20 cellular contexts compared by ENCODE assay signal in genomic region chr14:55109846-55110245, GRCh38.
"Had no signal": no experiment of that assay in that cellular context is flagged by ENCODE, and none has a peak within 500 bp of the region (broad histone marks: within the 10 kb centered on the region; RNA-seq: fewer than 3 reads in every experiment).

No MANE protein-coding gene starts in this region.

- H3K27me3 ChIP-seq: hepatocyte, neutrophil, transverse colon, uterus had no signal

- H3K36me3 ChIP-seq: neutrophil, thoracic aorta, transverse colon, uterus had no signal

- H2AFZ ChIP-seq: hepatocyte had no signal

- FAIRE-seq: kidney had no signal

- H3K27ac ChIP-seq: hepatocyte, neutrophil, psoas muscle had no signal

- H3K4me2 ChIP-seq: hepatocyte had no signal

- ATAC-seq: effector memory CD8-positive, alpha-beta T cell; left cardiac atrium; left ventricle myocardium superior; naive thymus-derived CD8-positive, alpha-beta T cell; psoas muscle; sciatic nerve; stimulated activated naive B cell treated with anti-CD40 and anti-IgM and Interleukin-4, amounts not matched to agents 10 μg/mL and 1 μg/mL and 100 μg/mL, for 72 hours; stimulated activated naive CD8-positive, alpha-beta T cell treated with anti-CD3 and anti-CD28 coated beads, Interleukin-15, amount 100 ng/mL, for 72 hours had no signal

- DNase-seq: effector memory CD8-positive, alpha-beta T cell; foreskin melanocyte; head of caudate nucleus; kidney; left cardiac atrium; left ventricle myocardium superior; naive thymus-derived CD8-positive, alpha-beta T cell; psoas muscle; retina; stimulated activated CD4-positive, alpha-beta T cell treated with anti-CD3 and anti-CD28 coated beads, Interleukin-2, amount 100 ng/mL, for 24 hours; stimulated activated CD4-positive, alpha-beta T cell treated with anti-CD3 and anti-CD28 coated beads, Interleukin-4, amount 100 ng/mL, for 4 hours; stimulated activated naive B cell treated with anti-CD40 and anti-IgM and Interleukin-4, amounts not matched to agents 10 μg/mL and 1 μg/mL and 100 μg/mL, for 72 hours; stimulated activated naive CD8-positive, alpha-beta T cell treated with anti-CD3 and anti-CD28 coated beads, Interleukin-15, amount 100 ng/mL, for 72 hours; transverse colon; uterus had no signal

- H3K9me3 ChIP-seq: neutrophil, psoas muscle, thoracic aorta, transverse colon, uterus had no signal

- H3K79me2 ChIP-seq: hepatocyte had no signal

- H3K4me3 ChIP-seq: hepatocyte, lung, psoas muscle, thoracic aorta, transverse colon, uterus had no signal
